ENCODE assay signal across 21 cellular contexts in the genomic region with DNA sequence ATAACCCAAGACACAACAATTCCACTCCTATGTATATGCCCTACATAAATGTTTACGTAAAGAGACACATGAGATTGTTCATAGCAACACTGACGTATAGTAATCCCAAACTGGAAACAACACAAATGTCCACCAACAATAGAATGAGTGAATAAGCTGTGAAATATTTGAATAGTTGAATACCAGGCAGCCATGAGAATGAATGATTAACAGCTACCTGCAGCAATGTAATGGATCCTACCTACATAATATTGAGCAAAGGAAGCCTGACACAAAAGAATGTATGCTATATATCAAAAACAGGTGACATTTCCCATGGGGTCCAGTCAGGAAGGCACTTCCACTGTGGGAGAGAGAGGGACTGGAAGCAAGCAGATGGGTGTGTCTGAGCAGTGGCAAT.
DNase-seq lines count a peak whose midpoint lies in the region; ATAC-seq, FAIRE-seq and TF ChIP-seq lines count a peak whose summit lies in the region.
"Had no signal": no experiment of that assay in that cellular context is flagged by ENCODE, and none has a peak within 500 bp of the region (broad histone marks: within the 10 kb centered on the region; RNA-seq: fewer than 3 reads in every experiment).

No MANE protein-coding gene starts in this region.

- H3K27ac ChIP-seq in HepG2 (ENCODE audit: extremely low read length, insufficient read depth, low read length) (no peak overlapping the region), right lobe of liver (no peak overlapping the region), foreskin keratinocyte (no peak overlapping the region)
- no peak overlapping the region for H3K27ac ChIP-seq in naive thymus-derived CD4-positive, alpha-beta T cell (ENCODE audit: low read depth, low read length)
- H3K27ac ChIP-seq: C4-2B, HL-60 had no signal

- H3K4me3 Mint-ChIP-seq in type B pancreatic cell, result peak overlapping the region; percentile 33
- H3K4me3 Mint-ChIP-seq in naive thymus-derived CD4-positive, alpha-beta T cell, result no peak overlapping the region
- H3K4me3 Mint-ChIP-seq: B cell; CD4-positive, alpha-beta memory T cell; GM23338 had no signal

- H3K27me3 ChIP-seq in HepG2 (ENCODE audit: control insufficient read depth in 1 of 2, insufficient read depth in 2 of 2, low read length in 2 of 2), result peaks cover 3 to 39% of the 10 kb centered on the region in 2 experiments; a peak in 4 of 5 replicates
- no peaks in the 10 kb centered on the region for H3K27me3 ChIP-seq in right lobe of liver
- H3K27me3 ChIP-seq in bronchial epithelial cell (ENCODE audit: control insufficient read depth, insufficient read depth, low read length), result no peaks in the 10 kb centered on the region
- no peaks in the 10 kb centered on the region for H3K27me3 ChIP-seq in foreskin keratinocyte
- H3K27me3 ChIP-seq in naive thymus-derived CD4-positive, alpha-beta T cell (ENCODE audit: control insufficient read depth in 2 of 2, insufficient read depth in 2 of 2, low read length in 2 of 2), result no peaks in the 10 kb centered on the region

- WGBS in HepG2 (ENCODE audit: low lambda C conversion rate), result 9% methylated on average over 2 of the region's 2 CpGs
- WGBS in right lobe of liver (ENCODE audit: insufficient coverage, low coverage, low lambda C conversion rate, missing lambda C conversion rate), result 50% methylated on average over 2 of the region's 2 CpGs

- H3K27ac Mint-ChIP-seq in type B pancreatic cell, result peak overlapping the region; percentile 82
- H3K27ac Mint-ChIP-seq in naive thymus-derived CD4-positive, alpha-beta T cell, result no peak overlapping the region
- H3K27ac Mint-ChIP-seq: B cell; CD4-positive, alpha-beta memory T cell; GM23338 had no signal

- peaks cover 6% of the 10 kb centered on the region for H3K36me3 Mint-ChIP-seq in type B pancreatic cell
- peaks cover 0 to 10% (median 1%) of the 10 kb centered on the region in 5 donors for H3K36me3 Mint-ChIP-seq in naive thymus-derived CD4-positive, alpha-beta T cell

- no peaks in the 10 kb centered on the region for H3K27me3 Mint-ChIP-seq in type B pancreatic cell
- peaks cover 0 to 3% (median 0%) of the 10 kb centered on the region in 5 donors for H3K27me3 Mint-ChIP-seq in naive thymus-derived CD4-positive, alpha-beta T cell

- intact Hi-C loops in HepG2 (cut with micrococcal nuclease; ENCODE audit: unreplicated experiment) (no loop called here), right lobe of liver (cut with DNase I) (no loop called here)
- intact Hi-C loops in naive thymus-derived CD4-positive, alpha-beta T cell (cut with micrococcal nuclease), result no loop called here

- no peak overlapping the region for H3K9ac ChIP-seq in HepG2 (ENCODE audit: insufficient read depth, low read depth, low read length)

- no peak overlapping the region for H2AFZ ChIP-seq in HepG2 (ENCODE audit: low read length)
- H2AFZ ChIP-seq: GM23338 had no signal

- no peak for ATAC-seq in HepG2
- ATAC-seq in right lobe of liver, result no peak
- ATAC-seq in foreskin keratinocyte, result peak; percentile 31
- no peak for ATAC-seq in naive thymus-derived CD4-positive, alpha-beta T cell
- ATAC-seq: GM23338 had no signal

- no peaks in the 10 kb centered on the region for H3K79me2 ChIP-seq in HepG2 (ENCODE audit: insufficient read depth, low read length)

- POLR2A ChIA-PET in HepG2 (lab: Yijun Ruan, JAX), result no interaction called here
- POLR2A ChIA-PET in naive thymus-derived CD4-positive, alpha-beta T cell (lab: Charles Lee), result no interaction called here

- H3K9me3 Mint-ChIP-seq in type B pancreatic cell, result peaks cover 16% of the 10 kb centered on the region
- H3K9me3 Mint-ChIP-seq in naive thymus-derived CD4-positive, alpha-beta T cell, result peaks cover 6 to 32% (median 17%) of the 10 kb centered on the region in 11 donors

- BruUV-seq in HepG2 (replicated peaks; lab: Mats Ljungman, UMichigan), result no TSS peak

- no peak overlapping the region for H3K4me3 ChIP-seq in HepG2 (replicated peaks in 1 of 3; ENCODE audit: insufficient read depth in 1 of 3, low read depth in 2 of 3, low read length in 3 of 3)
- no peak overlapping the region for H3K4me3 ChIP-seq in right lobe of liver
- no peak overlapping the region for H3K4me3 ChIP-seq in bronchial epithelial cell (ENCODE audit: low read depth, low read length)
- no peak overlapping the region for H3K4me3 ChIP-seq in naive thymus-derived CD4-positive, alpha-beta T cell (ENCODE audit: low read length)
- H3K4me3 ChIP-seq: GM23338 had no signal

- TF ChIP-seq POLR2A in HepG2 (IDR thresholded peaks at IDR 0.05; ENCODE audit: insufficient read depth in 1 of 2, low read depth in 2 of 2, low read length in 2 of 2) (no peak), right lobe of liver (IDR thresholded peaks at IDR 0.05) (no peak)

- H3K36me3 ChIP-seq in HepG2 (replicated peaks in 1 of 2; ENCODE audit: control insufficient read depth in 1 of 2, insufficient read depth in 2 of 2, low read length in 2 of 2) (no peaks in the 10 kb centered on the region), right lobe of liver (no peaks in the 10 kb centered on the region), bronchial epithelial cell (ENCODE audit: control insufficient read depth, insufficient read depth, low read length) (no peaks in the 10 kb centered on the region)
- H3K36me3 ChIP-seq in naive thymus-derived CD4-positive, alpha-beta T cell (ENCODE audit: control insufficient read depth in 2 of 3, insufficient read depth in 3 of 3, low read length in 3 of 3), result no peaks in the 10 kb centered on the region

- no peak for FAIRE-seq in HepG2 (lab: Jason Lieb, UNC)
- FAIRE-seq in bronchial epithelial cell (lab: Jason Lieb, UNC), result no peak
- FAIRE-seq: D721Med, G401.6, GM12891 had no signal

- H3K4me2 ChIP-seq in HepG2 (ENCODE audit: low read depth, low read length), result no peak overlapping the region
- H3K4me2 ChIP-seq: GM23338 had no signal

- H4K20me1 ChIP-seq in HepG2 (ENCODE audit: insufficient read depth, low read length), result no peaks in the 10 kb centered on the region

- TF ChIP-seq CTCF in HepG2 (CRISPR knock-in tag; IDR thresholded peaks at IDR 0.05) (no peak), right lobe of liver (IDR thresholded peaks at IDR 0.05) (no peak), bronchial epithelial cell (IDR thresholded peaks at IDR 0.05; ENCODE audit: insufficient read depth, low read length, severe bottlenecking) (no peak), foreskin keratinocyte (conservative IDR thresholded peaks at IDR 0.05) (no peak), type B pancreatic cell (conservative IDR thresholded peaks at IDR 0.05) (no peak)

- in situ Hi-C loops in HepG2 (cut with HindIII; ENCODE audit: extremely low pct_ligation_motif_present, low pct_unique_long_range_greater_than_20kb), result no loop called here

- no peak for DNase-seq in HepG2 (ENCODE audit: low spot score)
- no peak for DNase-seq in right lobe of liver
- peak; percentile 81 for DNase-seq in bronchial epithelial cell (ENCODE audit: low read depth)
- peak; percentile 70 to 87 for DNase-seq in foreskin keratinocyte
- DNase-seq in type B pancreatic cell (ENCODE audit: extremely low spot score, unreplicated experiment), result no peak
- no peak for DNase-seq in AML-193 (lab: John Stamatoyannopoulos, UW)
- DNase-seq in naive thymus-derived CD4-positive, alpha-beta T cell, result no peak
- no peak for DNase-seq in NK-92 (lab: John Stamatoyannopoulos, UW; ENCODE audit: unreplicated experiment)
- DNase-seq: ACHN; CD4-positive, alpha-beta memory T cell; DMS153; DMS79 treated with DMSO at 0.1 percent for 48 hours; EL; H7 had no signal

- TF ChIP-seq RAD21 in HepG2 (CRISPR knock-in tag; IDR thresholded peaks at IDR 0.05), result no peak

- H3K4me1 ChIP-seq in HepG2 (ENCODE audit: insufficient read depth, low read length) (0 out of 2 replicates have a peak, but pooled peaks cover 10% of the 10 kb centered on the region), right lobe of liver (no peaks in the 10 kb centered on the region), foreskin keratinocyte (no peaks in the 10 kb centered on the region)
- H3K4me1 ChIP-seq in naive thymus-derived CD4-positive, alpha-beta T cell (ENCODE audit: control insufficient read depth in 2 of 2, insufficient read depth in 2 of 2, low read length in 2 of 2), result no peaks in the 10 kb centered on the region

- TF ChIP-seq EP300 in HepG2 (IDR thresholded peaks at IDR 0.05; ENCODE audit: low read depth in 2 of 2, low read length in 2 of 2), result no peak
- TF ChIP-seq EP300 in HepG2 (CRISPR knock-in tag; IDR thresholded peaks at IDR 0.05; ENCODE audit: borderline replicate concordance), result no peak

- peaks cover 9% of the 10 kb centered on the region for H3K9me3 ChIP-seq in HepG2 (ENCODE audit: low read length)
- no peaks in the 10 kb centered on the region for H3K9me3 ChIP-seq in right lobe of liver
- H3K9me3 ChIP-seq in naive thymus-derived CD4-positive, alpha-beta T cell (ENCODE audit: control insufficient read depth in 2 of 3, low read length in 3 of 3), result peaks cover 0 to 11% (median 4%) of the 10 kb centered on the region in 3 experiments

- H3K4me1 Mint-ChIP-seq in type B pancreatic cell (ENCODE audit: unreplicated experiment), result peaks cover 5% of the 10 kb centered on the region
- H3K4me1 Mint-ChIP-seq in naive thymus-derived CD4-positive, alpha-beta T cell, result peaks cover 0 to 6% (median 0%) of the 10 kb centered on the region in 7 donors
- H3K4me1 Mint-ChIP-seq: B cell; CD4-positive, alpha-beta memory T cell; GM23338 had no signal

- CTCF ChIA-PET in HepG2 (lab: Yijun Ruan, JAX; ENCODE audit: low intra/inter-chr PET ratio, low total read pairs), result no interaction called here
- CTCF ChIA-PET in naive thymus-derived CD4-positive, alpha-beta T cell (lab: Charles Lee), result no interaction called here

TF ChIP-seq in HepG2, 621 proteins besides CTCF, POLR2A, EP300 and RAD21:
- no peak for TF ChIP-seq NR2F6 (IDR thresholded peaks at IDR 0.05)
- TF ChIP-seq NR2F6 (CRISPR knock-in tag; IDR thresholded peaks at IDR 0.05), result no peak
- TF ChIP-seq MBNL3 (CRISPR knock-in tag; conservative IDR thresholded peaks at IDR 0.05), result no peak
- 0 out of 2 replicates have a peak, but pooled peaks have one; percentile 23 for TF ChIP-seq RFX5 (IDR thresholded peaks at IDR 0.05; ENCODE audit: low read depth, low read length)
- no peak for TF ChIP-seq ZNF776 (CRISPR knock-in tag; IDR thresholded peaks at IDR 0.05)
- TF ChIP-seq, protein P1, sequence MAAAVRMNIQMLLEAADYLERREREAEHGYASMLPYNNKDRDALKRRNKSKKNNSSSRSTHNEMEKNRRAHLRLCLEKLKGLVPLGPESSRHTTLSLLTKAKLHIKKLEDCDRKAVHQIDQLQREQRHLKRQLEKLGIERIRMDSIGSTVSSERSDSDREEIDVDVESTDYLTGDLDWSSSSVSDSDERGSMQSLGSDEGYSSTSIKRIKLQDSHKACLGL (CRISPR knock-in tag; IDR thresholded peaks at IDR 0.05), result no peak
- no peak for TF ChIP-seq ZMAT3 (CRISPR knock-in tag; conservative IDR thresholded peaks at IDR 0.05)
- no peak for TF ChIP-seq SYNCRIP (IDR thresholded peaks at IDR 0.05; ENCODE audit: insufficient read depth, low read depth, low read length)
- no peak for TF ChIP-seq ESRRA (CRISPR knock-in tag; IDR thresholded peaks at IDR 0.05; ENCODE audit: low read depth)
- no peak for TF ChIP-seq NFE2L1 (CRISPR knock-in tag; IDR thresholded peaks at IDR 0.05; ENCODE audit: borderline replicate concordance)

Comparison
In these comparisons a context has a peak if more than half of its experiments do, and no peak if none do; other contexts are left out.
1. DNase-seq: peak in bronchial epithelial cell (single experiment) and foreskin keratinocyte (2 of 2); none in HepG2 (single experiment), right lobe of liver (0 of 3), type B pancreatic cell (single experiment), AML-193 (0 of 2), naive thymus-derived CD4-positive, alpha-beta T cell (0 of 9) and NK-92 (single experiment).